Comparison of ENCODE assay signal across 16 cellular contexts in the genomic region with DNA sequence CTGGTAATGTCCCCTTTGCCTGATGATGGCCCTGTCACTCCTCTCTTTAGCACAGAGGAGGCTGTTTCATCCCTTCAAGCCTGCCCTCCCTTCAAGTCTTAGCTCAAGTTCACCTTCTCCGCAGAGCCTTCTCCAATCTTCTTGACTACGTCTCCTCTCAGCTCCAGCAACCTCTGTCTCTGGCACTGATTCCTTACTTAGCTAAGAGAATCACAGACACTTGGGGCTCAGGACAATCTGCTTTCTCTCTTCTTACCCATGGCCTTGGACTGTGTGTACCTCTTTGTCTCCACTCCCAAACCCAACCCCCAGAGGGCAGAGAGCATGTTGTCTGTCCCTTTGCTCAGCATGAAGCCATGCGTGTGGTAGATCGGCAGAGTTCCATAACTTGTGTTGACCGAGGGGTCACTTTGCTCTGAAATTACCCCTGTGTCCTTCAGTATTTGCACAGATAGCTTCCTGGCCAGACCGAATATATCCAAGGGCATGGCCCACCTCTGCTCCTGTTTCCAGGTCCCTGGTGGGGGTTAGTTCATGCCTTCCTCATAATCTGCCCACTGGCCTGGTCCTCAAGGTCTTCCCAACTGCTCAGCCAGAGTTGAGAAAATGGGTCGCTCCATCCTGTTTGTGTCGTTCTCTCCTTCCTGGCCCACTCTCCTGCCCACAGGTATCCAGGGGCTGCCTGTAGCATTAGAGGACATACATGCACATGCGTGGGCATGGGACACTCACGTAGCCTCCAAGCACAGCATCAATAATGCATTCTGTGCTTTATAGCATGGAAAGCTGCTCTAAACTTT. TPM values are rescaled to one million over a fixed set of nuclear protein-coding genes. Genes with fewer than 3 reads are reported as not detected.
DNase-seq lines count a peak whose midpoint lies in the region; ATAC-seq lines count a peak whose summit lies in the region.
"Had no signal": no experiment of that assay in that cellular context is flagged by ENCODE, and none has a peak within 500 bp of the region (broad histone marks: within the 10 kb centered on the region; RNA-seq: fewer than 3 reads in every experiment).

No MANE protein-coding gene starts in this region.

- H3K4me1 Mint-ChIP-seq in T-helper 17 cell = peaks cover 3% of the 10 kb centered on the region

- peaks cover 21 to 32% (median 31%) of the 10 kb centered on the region in 3 donors for H3K4me1 ChIP-seq in skeletal muscle tissue (ENCODE audit: control insufficient read depth in 3 of 3, insufficient read depth in 3 of 3, low read length in 3 of 3)
- H3K4me1 ChIP-seq: BLaER1 treated with 17β-estradiol and CSF1 and Interleukin-3, amounts not matched to agents 10 nM and 100 nM had no signal

- DNase-seq in T-helper 17 cell (no peak), caudate nucleus (lab: John Stamatoyannopoulos, UW) (no peak), left lobe of liver (ENCODE audit: low spot score) (peak; percentile 94), GDM1 (lab: John Stamatoyannopoulos, UW) (no peak), NCI-H1694 treated with DMSO at 0.1 percent for 48 hours (lab: John Stamatoyannopoulos, UW) (no peak)
- DNase-seq in activated naive CD4-positive, alpha-beta T cell treated with anti-CD3 and anti-CD28 coated beads, Interleukin-2, amount 50 U/mL, for 16 hours = no peak
- DNase-seq: Calu3; CD8-positive, alpha-beta T cell; GM23248; HCEC 1CT; NCI-H1930; NCI-H524 treated with DMSO at 0.1 percent for 48 hours had no signal

- no peaks in the 10 kb centered on the region for H3K36me3 ChIP-seq in skeletal muscle tissue (ENCODE audit: control insufficient read depth in 3 of 3, insufficient read depth in 3 of 3, low read length in 3 of 3)
- H3K36me3 ChIP-seq: BLaER1 treated with 17β-estradiol and CSF1 and Interleukin-3, amounts not matched to agents 10 nM and 100 nM had no signal

- peak overlapping the region; percentile 56 for H3K27ac ChIP-seq in caudate nucleus (ENCODE audit: low read depth, low read length)
- H3K27ac ChIP-seq in skeletal muscle tissue (ENCODE audit: low read depth, low read length) = peak overlapping the region; percentile 9
- H3K27ac ChIP-seq: BLaER1 treated with 17β-estradiol and CSF1 and Interleukin-3, amounts not matched to agents 10 nM and 100 nM; GM23248 had no signal

- H3K9ac ChIP-seq in skeletal muscle tissue (ENCODE audit: low read depth in 1 of 3, low read length in 3 of 3) = no peak overlapping the region
- H3K9ac ChIP-seq: BLaER1 treated with 17β-estradiol and CSF1 and Interleukin-3, amounts not matched to agents 10 nM and 100 nM; GM23248 had no signal

- H3K27me3 ChIP-seq in skeletal muscle tissue (ENCODE audit: control insufficient read depth in 3 of 3, insufficient read depth in 3 of 3, low read length in 3 of 3) = no peaks in the 10 kb centered on the region
- H3K27me3 ChIP-seq: BLaER1 treated with 17β-estradiol and CSF1 and Interleukin-3, amounts not matched to agents 10 nM and 100 nM had no signal

- ATAC-seq in T-helper 17 cell (no peak), left lobe of liver (peak; percentile 73)
- ATAC-seq: CD8-positive, alpha-beta T cell; GM12878; Right ventricle myocardium inferior had no signal

- H3K4me3 Mint-ChIP-seq in T-helper 17 cell = peak overlapping the region; percentile 26
- H3K4me3 Mint-ChIP-seq: CD8-positive, alpha-beta T cell had no signal

- H3K9me3 ChIP-seq in T-helper 17 cell (ENCODE audit: control insufficient read depth, low read length, poor library complexity, severe bottlenecking) (no peaks in the 10 kb centered on the region), skeletal muscle tissue (ENCODE audit: control insufficient read depth in 3 of 3, low read length in 3 of 3) (no peaks in the 10 kb centered on the region)
- H3K9me3 ChIP-seq: BLaER1 treated with 17β-estradiol and CSF1 and Interleukin-3, amounts not matched to agents 10 nM and 100 nM had no signal

- H3K27me3 Mint-ChIP-seq in T-helper 17 cell = peaks cover 30% of the 10 kb centered on the region

- H3K4me3 ChIP-seq in skeletal muscle tissue (ENCODE audit: low read length in 3 of 3) = no peak overlapping the region
- H3K4me3 ChIP-seq: BLaER1 treated with 17β-estradiol and CSF1 and Interleukin-3, amounts not matched to agents 10 nM and 100 nM; GM12878; GM23248 had no signal

- H3K36me3 Mint-ChIP-seq in T-helper 17 cell (ENCODE audit: low read depth) = no peaks in the 10 kb centered on the region
- H3K36me3 Mint-ChIP-seq: CD8-positive, alpha-beta T cell had no signal

- H3K27ac Mint-ChIP-seq in T-helper 17 cell = no peak overlapping the region
- H3K27ac Mint-ChIP-seq: CD8-positive, alpha-beta T cell had no signal

RNA-seq across cellular contexts. Expression of a gene that starts 41.6 kb away (rescaled TPM):
- total RNA-seq in T-helper 17 cell (1 to 10 TPM; 1.2 to 2.3 TPM), left lobe of liver (0.83 TPM), skeletal muscle tissue (4.7 TPM)
- total RNA-seq: GM23248 had no signal
